Comparison of ENCODE assay signal across 8 cellular contexts in the genomic region with DNA sequence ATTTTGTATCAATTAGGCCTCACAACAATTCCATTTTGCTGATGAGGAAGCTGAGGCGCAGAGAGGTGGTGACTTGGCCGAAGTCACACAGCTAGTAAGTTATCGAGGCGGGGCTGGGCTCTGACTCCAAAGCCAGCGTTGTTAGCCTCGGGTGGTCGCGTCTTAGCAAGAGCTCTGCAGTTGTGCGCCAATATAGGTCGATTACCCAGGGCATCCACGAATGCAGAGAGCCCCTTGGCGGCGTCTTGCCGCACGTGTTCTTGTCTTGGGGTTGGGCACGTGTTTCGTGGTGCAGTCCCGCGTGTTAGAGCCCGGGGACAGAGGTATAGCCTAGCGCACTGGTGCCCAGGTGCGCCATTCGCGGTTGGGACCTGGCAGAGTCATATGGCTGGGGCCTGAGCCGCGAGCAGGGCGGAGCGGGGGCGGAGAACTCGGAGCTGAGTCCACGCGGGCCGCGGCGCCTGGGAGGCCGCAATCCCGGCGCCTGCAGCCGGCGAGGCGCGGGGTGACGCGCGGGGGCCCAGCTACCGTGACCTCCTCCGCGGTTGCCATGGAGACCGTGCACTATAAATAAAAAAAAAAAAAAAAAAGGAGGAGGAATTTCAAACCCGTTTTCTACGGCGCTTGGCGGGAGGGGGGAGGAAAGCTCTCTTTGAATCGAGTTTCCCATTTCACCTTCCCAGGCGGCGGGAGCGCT.
A peak's percentile ranks its signal among the peaks of the same experiment; 100 is the strongest.
DNase-seq lines count a peak whose midpoint lies in the region; ATAC-seq, FAIRE-seq and TF ChIP-seq lines count a peak whose summit lies in the region.

No MANE protein-coding gene starts in this region.

- H3K36me3 ChIP-seq in iPS-20b (ENCODE audit: insufficient read depth, low read depth, low read length) (no peaks in the 10 kb centered on the region), small intestine (ENCODE audit: control insufficient read depth in 2 of 2, insufficient read depth in 2 of 2, low read length in 2 of 2) (no peaks in the 10 kb centered on the region)

- peaks cover 57% of the 10 kb centered on the region for H3K27me3 Mint-ChIP-seq in T-helper 2 cell treated with Interferon-gamma antibody and Interleukin-4, amounts not matched to agents 5 μg/mL and 100 μg/mL, for 36 hours (ENCODE audit: low read depth)
- H3K27me3 Mint-ChIP-seq in brain = peaks cover 7% of the 10 kb centered on the region

- WGBS in small intestine, 3 donors = 8 to 21% (median 18%) methylated on average over 52 to 57 of the region's 57 CpGs

- H3K9me3 ChIP-seq in iPS-20b (ENCODE audit: insufficient read depth, low read depth, low read length) (no peaks in the 10 kb centered on the region), small intestine (ENCODE audit: control insufficient read depth, low read depth) (no peaks in the 10 kb centered on the region)

- peak; percentile 37 for DNase-seq in DMS 273 treated with DMSO at 0.1 percent for 48 hours (lab: John Stamatoyannopoulos, UW)
- DNase-seq in T-helper 2 cell treated with Interferon-gamma antibody and Interleukin-4, amounts not matched to agents 5 μg/mL and 100 μg/mL, for 36 hours (ENCODE audit: low spot score) = peak; percentile 24
- no peak for DNase-seq in small intestine
- no peak for DNase-seq in COR-L47 (lab: John Stamatoyannopoulos, UW)

- ATAC-seq in HG03521 (IDR thresholded peaks at IDR 0.05; ENCODE audit: unreplicated experiment) (peak; percentile 29), GM18907 (IDR thresholded peaks at IDR 0.05; ENCODE audit: unreplicated experiment) (no peak)

- H3K4me1 ChIP-seq in iPS-20b (ENCODE audit: insufficient read depth, low read length) = peaks cover 31% of the 10 kb centered on the region
- peaks cover 0 to 3% of the 10 kb centered on the region in 2 donors for H3K4me1 ChIP-seq in small intestine (ENCODE audit: control insufficient read depth in 2 of 2, insufficient read depth in 1 of 2, low read depth in 1 of 2, low read length in 1 of 2)

- H3K4me3 ChIP-seq in iPS-20b (ENCODE audit: low read length) (peak overlapping the region; percentile 58), small intestine (ENCODE audit: low read depth in 1 of 2, low read length in 2 of 2) (peak overlapping the region in 1 of 2 donors; percentile 53)

- H3K27ac ChIP-seq in iPS-20b (ENCODE audit: low read length) (peak overlapping the region; percentile 53), small intestine (ENCODE audit: low read depth in 1 of 2, low read length in 1 of 2) (peak overlapping the region; percentile 21 to 60)

- no peaks in the 10 kb centered on the region for H3K4me1 Mint-ChIP-seq in T-helper 2 cell treated with Interferon-gamma antibody and Interleukin-4, amounts not matched to agents 5 μg/mL and 100 μg/mL, for 36 hours (ENCODE audit: low read depth)
- peaks cover 60% of the 10 kb centered on the region for H3K4me1 Mint-ChIP-seq in brain

- no peaks in the 10 kb centered on the region for H3K36me3 Mint-ChIP-seq in T-helper 2 cell treated with Interferon-gamma antibody and Interleukin-4, amounts not matched to agents 5 μg/mL and 100 μg/mL, for 36 hours (ENCODE audit: low read depth)
- no peaks in the 10 kb centered on the region for H3K36me3 Mint-ChIP-seq in brain

- no peak for TF ChIP-seq CTCF in brain (conservative IDR thresholded peaks at IDR 0.05)

- H3K4me3 Mint-ChIP-seq in T-helper 2 cell treated with Interferon-gamma antibody and Interleukin-4, amounts not matched to agents 5 μg/mL and 100 μg/mL, for 36 hours = peak overlapping the region; percentile 43
- H3K4me3 Mint-ChIP-seq in brain = peak overlapping the region; percentile 58 to 84 (median 74)

- H3K9me3 Mint-ChIP-seq in T-helper 2 cell treated with Interferon-gamma antibody and Interleukin-4, amounts not matched to agents 5 μg/mL and 100 μg/mL, for 36 hours = no peaks in the 10 kb centered on the region
- H3K9me3 Mint-ChIP-seq in brain = peaks cover 0 to 9% (median 0%) of the 10 kb centered on the region in 5 experiments

- no peak for FAIRE-seq in small intestine (lab: Jason Lieb, UNC)

- no peak overlapping the region for H3K27ac Mint-ChIP-seq in T-helper 2 cell treated with Interferon-gamma antibody and Interleukin-4, amounts not matched to agents 5 μg/mL and 100 μg/mL, for 36 hours
- peak overlapping the region; percentile 57 to 99 (median 90) for H3K27ac Mint-ChIP-seq in brain

- H3K27me3 ChIP-seq in iPS-20b (ENCODE audit: insufficient read depth, low read length) (peaks cover 21% of the 10 kb centered on the region), small intestine (ENCODE audit: control insufficient read depth in 2 of 2, insufficient read depth in 2 of 2, low read length in 2 of 2) (peaks cover 0 to 2% of the 10 kb centered on the region in 2 donors)

- peak overlapping the region; percentile 75; the same call in 1 of the 2 replicates for H3K9ac ChIP-seq in iPS-20b (ENCODE audit: low read depth, low read length)

Comparison
In these comparisons a context has a peak if more than half of its experiments do, and no peak if none do; other contexts are left out.
1. DNase-seq: peak in DMS 273 treated with DMSO at 0.1 percent for 48 hours (single experiment) and T-helper 2 cell treated with Interferon-gamma antibody and Interleukin-4, amounts not matched to agents 5 μg/mL and 100 μg/mL, for 36 hours (single experiment); none in small intestine (single experiment) and COR-L47 (single experiment).